22 cellular contexts compared by ENCODE assay signal in the genomic region with DNA sequence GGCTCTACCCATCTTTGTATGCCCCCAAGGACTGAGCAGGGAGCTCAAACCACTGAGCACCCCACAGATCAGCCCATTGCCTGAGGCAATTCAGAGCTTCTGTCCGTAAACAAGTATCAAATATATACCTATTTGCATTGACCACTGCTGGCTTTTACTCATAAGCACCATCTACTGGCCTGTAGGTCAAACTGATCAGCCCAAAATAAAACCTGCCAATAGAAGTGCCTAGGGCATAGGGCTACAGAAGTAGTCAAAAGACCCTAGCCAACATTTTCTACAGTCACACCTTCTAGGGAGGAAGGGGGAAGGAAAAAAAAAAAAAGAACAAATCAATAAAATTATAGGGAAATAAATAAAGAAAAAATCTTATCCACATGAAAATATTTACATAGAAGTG. TPM values are rescaled to one million over a fixed set of nuclear protein-coding genes. Genes with fewer than 3 reads are reported as not detected.
"Had no signal": no experiment of that assay in that cellular context is flagged by ENCODE, and none has a peak within 500 bp of the region (broad histone marks: within the 10 kb centered on the region; RNA-seq: fewer than 3 reads in every experiment).

No MANE protein-coding gene starts in this region.

- H3K9me3 ChIP-seq: neutrophil, testis, upper lobe of right lung had no signal

- H3K27me3 ChIP-seq: brain microvascular endothelial cell, neutrophil, testis, upper lobe of right lung had no signal

- H3K4me1 Mint-ChIP-seq: activated CD4-positive, alpha-beta memory T cell treated with anti-CD3 and anti-CD28 coated beads, Interleukin-2, amount 10 ng/mL, durations not matched to agents 7 days and 5 days; activated CD4-positive, alpha-beta T cell treated with anti-CD3 and anti-CD28 coated beads for 36 hours; activated naive CD8-positive, alpha-beta T cell treated with anti-CD3 and anti-CD28 coated beads for 36 hours; naive thymus-derived CD4-positive, alpha-beta T cell; stimulated activated naive CD8-positive, alpha-beta T cell treated with anti-CD3 and anti-CD28 coated beads, Interleukin-15, amount 100 ng/mL, for 72 hours had no signal

- H3K36me3 Mint-ChIP-seq: activated naive CD8-positive, alpha-beta T cell treated with anti-CD3 and anti-CD28 coated beads for 36 hours; naive thymus-derived CD4-positive, alpha-beta T cell had no signal

- H3K27me3 Mint-ChIP-seq: activated CD4-positive, alpha-beta memory T cell treated with anti-CD3 and anti-CD28 coated beads, Interleukin-2, amount 10 ng/mL, durations not matched to agents 7 days and 5 days; activated naive CD8-positive, alpha-beta T cell treated with anti-CD3 and anti-CD28 coated beads for 36 hours had no signal

- H3K4me3 Mint-ChIP-seq: activated CD4-positive, alpha-beta memory T cell treated with anti-CD3 and anti-CD28 coated beads, Interleukin-2, amount 10 ng/mL, durations not matched to agents 7 days and 5 days; activated CD4-positive, alpha-beta T cell treated with anti-CD3 and anti-CD28 coated beads for 36 hours; activated naive CD8-positive, alpha-beta T cell treated with anti-CD3 and anti-CD28 coated beads for 36 hours; activated T-cell treated with anti-CD3 and anti-CD28 coated beads, Interleukin-2, amount 50 U/mL, for 72 hours; naive thymus-derived CD4-positive, alpha-beta T cell; stimulated activated naive CD8-positive, alpha-beta T cell treated with anti-CD3 and anti-CD28 coated beads, Interleukin-15, amount 100 ng/mL, for 72 hours had no signal

- H3K36me3 ChIP-seq: brain microvascular endothelial cell, neutrophil, upper lobe of right lung, WERI-Rb-1 had no signal

- H3K9me3 Mint-ChIP-seq: activated CD4-positive, alpha-beta memory T cell treated with anti-CD3 and anti-CD28 coated beads, Interleukin-2, amount 10 ng/mL, durations not matched to agents 7 days and 5 days; activated naive CD8-positive, alpha-beta T cell treated with anti-CD3 and anti-CD28 coated beads for 36 hours; activated T-cell treated with anti-CD3 and anti-CD28 coated beads, Interleukin-2, amount 50 U/mL, for 72 hours; stimulated activated naive CD8-positive, alpha-beta T cell treated with anti-CD3 and anti-CD28 coated beads, Interleukin-15, amount 100 ng/mL, for 72 hours had no signal

- DNase-seq: activated CD4-positive, alpha-beta memory T cell treated with anti-CD3 and anti-CD28 coated beads, Interleukin-2, amount 10 ng/mL, durations not matched to agents 7 days and 5 days; activated CD4-positive, alpha-beta T cell treated with anti-CD3 and anti-CD28 coated beads for 36 hours; activated gamma-delta T cell treated with Interleukin-2 at 50 U/mL for 16 hours; activated naive CD8-positive, alpha-beta T cell treated with anti-CD3 and anti-CD28 coated beads for 36 hours; activated T-cell treated with anti-CD3 and anti-CD28 coated beads, Interleukin-2, amount 50 U/mL, for 72 hours; brain microvascular endothelial cell; effector memory CD4-positive, alpha-beta T cell; hypothalamus; naive thymus-derived CD4-positive, alpha-beta T cell; posterior cingulate gyrus; stimulated activated CD4-positive, alpha-beta T cell treated with anti-CD3 and anti-CD28 coated beads, Interleukin-15, amount 100 ng/mL, for 24 hours; stimulated activated CD4-positive, alpha-beta T cell treated with anti-CD3 and anti-CD28 coated beads, Interleukin-4, amount 100 ng/mL, for 24 hours; stimulated activated naive CD8-positive, alpha-beta T cell treated with anti-CD3 and anti-CD28 coated beads, Interleukin-15, amount 100 ng/mL, for 72 hours; testis; upper lobe of right lung; WERI-Rb-1 had no signal

- ATAC-seq: activated CD4-positive, alpha-beta T cell treated with anti-CD3 and anti-CD28 coated beads for 36 hours; activated T-cell treated with anti-CD3 and anti-CD28 coated beads, Interleukin-2, amount 50 U/mL, for 72 hours; naive thymus-derived CD4-positive, alpha-beta T cell; stimulated activated naive CD8-positive, alpha-beta T cell treated with anti-CD3 and anti-CD28 coated beads, Interleukin-15, amount 100 ng/mL, for 72 hours; upper lobe of right lung had no signal

- H3K27ac ChIP-seq: brain microvascular endothelial cell, epithelial cell of prostate, neutrophil, testis, upper lobe of right lung, WERI-Rb-1 had no signal

- H3K4me1 ChIP-seq: testis, upper lobe of right lung had no signal

- H3K4me3 ChIP-seq: testis, upper lobe of right lung had no signal

- H3K27ac Mint-ChIP-seq: activated CD4-positive, alpha-beta memory T cell treated with anti-CD3 and anti-CD28 coated beads, Interleukin-2, amount 10 ng/mL, durations not matched to agents 7 days and 5 days; activated CD4-positive, alpha-beta T cell treated with anti-CD3 and anti-CD28 coated beads for 36 hours; activated naive CD8-positive, alpha-beta T cell treated with anti-CD3 and anti-CD28 coated beads for 36 hours; activated T-cell treated with anti-CD3 and anti-CD28 coated beads, Interleukin-2, amount 50 U/mL, for 72 hours; naive thymus-derived CD4-positive, alpha-beta T cell; stimulated activated naive CD8-positive, alpha-beta T cell treated with anti-CD3 and anti-CD28 coated beads, Interleukin-15, amount 100 ng/mL, for 72 hours had no signal

RNA-seq across cellular contexts. Expression of gene LCE3D, which starts 5.3 kb away (rescaled TPM):
- total RNA-seq: activated CD4-positive, alpha-beta memory T cell treated with anti-CD3 and anti-CD28 coated beads, Interleukin-2, amount 10 ng/mL, durations not matched to agents 7 days and 5 days; activated CD4-positive, alpha-beta T cell treated with anti-CD3 and anti-CD28 coated beads for 36 hours; activated naive CD8-positive, alpha-beta T cell treated with anti-CD3 and anti-CD28 coated beads for 36 hours; activated T-cell treated with anti-CD3 and anti-CD28 coated beads, Interleukin-2, amount 50 U/mL, for 72 hours; glomerular endothelial cell; lung microvascular endothelial cell; mononuclear cell; naive thymus-derived CD4-positive, alpha-beta T cell; skeletal muscle tissue; testis; upper lobe of right lung had no signal

RNA-seq across cellular contexts. Expression of gene LCE3C, which starts 14.4 kb away (rescaled TPM):
- total RNA-seq: activated CD4-positive, alpha-beta memory T cell treated with anti-CD3 and anti-CD28 coated beads, Interleukin-2, amount 10 ng/mL, durations not matched to agents 7 days and 5 days; activated CD4-positive, alpha-beta T cell treated with anti-CD3 and anti-CD28 coated beads for 36 hours; activated naive CD8-positive, alpha-beta T cell treated with anti-CD3 and anti-CD28 coated beads for 36 hours; activated T-cell treated with anti-CD3 and anti-CD28 coated beads, Interleukin-2, amount 50 U/mL, for 72 hours; glomerular endothelial cell; lung microvascular endothelial cell; mononuclear cell; naive thymus-derived CD4-positive, alpha-beta T cell; skeletal muscle tissue; testis; upper lobe of right lung had no signal

RNA-seq across cellular contexts. Expression of gene LCE3E, which starts 19.0 kb away (rescaled TPM):
- total RNA-seq: activated CD4-positive, alpha-beta memory T cell treated with anti-CD3 and anti-CD28 coated beads, Interleukin-2, amount 10 ng/mL, durations not matched to agents 7 days and 5 days; activated CD4-positive, alpha-beta T cell treated with anti-CD3 and anti-CD28 coated beads for 36 hours; activated naive CD8-positive, alpha-beta T cell treated with anti-CD3 and anti-CD28 coated beads for 36 hours; activated T-cell treated with anti-CD3 and anti-CD28 coated beads, Interleukin-2, amount 50 U/mL, for 72 hours; glomerular endothelial cell; lung microvascular endothelial cell; mononuclear cell; naive thymus-derived CD4-positive, alpha-beta T cell; skeletal muscle tissue; testis; upper lobe of right lung had no signal

RNA-seq across cellular contexts. Expression of gene LCE3B, which starts 28.0 kb away (rescaled TPM):
- total RNA-seq: activated CD4-positive, alpha-beta memory T cell treated with anti-CD3 and anti-CD28 coated beads, Interleukin-2, amount 10 ng/mL, durations not matched to agents 7 days and 5 days; activated CD4-positive, alpha-beta T cell treated with anti-CD3 and anti-CD28 coated beads for 36 hours; activated naive CD8-positive, alpha-beta T cell treated with anti-CD3 and anti-CD28 coated beads for 36 hours; activated T-cell treated with anti-CD3 and anti-CD28 coated beads, Interleukin-2, amount 50 U/mL, for 72 hours; glomerular endothelial cell; lung microvascular endothelial cell; mononuclear cell; naive thymus-derived CD4-positive, alpha-beta T cell; skeletal muscle tissue; testis; upper lobe of right lung had no signal

RNA-seq across cellular contexts. Expression of gene LCE3A, which starts 37.3 kb away (rescaled TPM):
- total RNA-seq: activated CD4-positive, alpha-beta memory T cell treated with anti-CD3 and anti-CD28 coated beads, Interleukin-2, amount 10 ng/mL, durations not matched to agents 7 days and 5 days; activated CD4-positive, alpha-beta T cell treated with anti-CD3 and anti-CD28 coated beads for 36 hours; activated naive CD8-positive, alpha-beta T cell treated with anti-CD3 and anti-CD28 coated beads for 36 hours; activated T-cell treated with anti-CD3 and anti-CD28 coated beads, Interleukin-2, amount 50 U/mL, for 72 hours; glomerular endothelial cell; lung microvascular endothelial cell; mononuclear cell; naive thymus-derived CD4-positive, alpha-beta T cell; skeletal muscle tissue; testis; upper lobe of right lung had no signal
